Comparison of ENCODE assay signal across 10 cellular contexts in genomic region chr3:87145553-87145952, GRCh38.
DNase-seq lines count a peak whose midpoint lies in the region; ATAC-seq, FAIRE-seq and TF ChIP-seq lines count a peak whose summit lies in the region.
"Had no signal": no experiment of that assay in that cellular context is flagged by ENCODE, and none has a peak within 500 bp of the region (broad histone marks: within the 10 kb centered on the region; RNA-seq: fewer than 3 reads in every experiment).

No MANE protein-coding gene starts in this region.

- TF ChIP-seq CTCF in HepG2 (CRISPR knock-in tag; IDR thresholded peaks at IDR 0.05) (peak; percentile 49), natural killer cell (IDR thresholded peaks at IDR 0.05) (no peak)

- intact Hi-C loops in activated naive CD4-positive, alpha-beta T cell treated with anti-CD3 and anti-CD28 coated beads for 36 hours (cut with micrococcal nuclease), result no loop called here
- intact Hi-C loops in HepG2 (cut with micrococcal nuclease; ENCODE audit: unreplicated experiment), result no loop called here
- intact Hi-C loops in natural killer cell (cut with micrococcal nuclease), result no loop called here

- H3K4me1 Mint-ChIP-seq in activated naive CD4-positive, alpha-beta T cell treated with anti-CD3 and anti-CD28 coated beads for 36 hours (ENCODE audit: low read depth), result no peaks in the 10 kb centered on the region
- H3K4me1 Mint-ChIP-seq in natural killer cell, result no peaks in the 10 kb centered on the region

- H3K27ac ChIP-seq in HepG2 (ENCODE audit: extremely low read length, insufficient read depth, low read length), result no peak overlapping the region
- H3K27ac ChIP-seq: right lobe of liver had no signal

- no peak for TF ChIP-seq POLR2A in HepG2 (IDR thresholded peaks at IDR 0.05; ENCODE audit: insufficient read depth in 1 of 2, low read depth in 2 of 2, low read length in 2 of 2)

- no peak overlapping the region for H3K4me2 ChIP-seq in HepG2 (ENCODE audit: low read depth, low read length)

- WGBS in HepG2 (ENCODE audit: low lambda C conversion rate), result 39% methylated on average over 6 of the region's 6 CpGs

- H3K36me3 Mint-ChIP-seq in activated naive CD4-positive, alpha-beta T cell treated with anti-CD3 and anti-CD28 coated beads for 36 hours (ENCODE audit: low read depth), result no peaks in the 10 kb centered on the region
- H3K36me3 Mint-ChIP-seq in natural killer cell, result no peaks in the 10 kb centered on the region

- H3K79me2 ChIP-seq in HepG2 (ENCODE audit: insufficient read depth, low read length), result no peaks in the 10 kb centered on the region

- H2AFZ ChIP-seq in HepG2 (ENCODE audit: low read length), result no peak overlapping the region

- peaks cover 8% of the 10 kb centered on the region for H3K27me3 Mint-ChIP-seq in activated naive CD4-positive, alpha-beta T cell treated with anti-CD3 and anti-CD28 coated beads for 36 hours (ENCODE audit: low read depth)
- no peaks in the 10 kb centered on the region for H3K27me3 Mint-ChIP-seq in natural killer cell (ENCODE audit: low read depth in 2 of 2)

- TF ChIP-seq EP300 in HepG2 (IDR thresholded peaks at IDR 0.05; ENCODE audit: low read depth in 2 of 2, low read length in 2 of 2), result no peak
- no peak for TF ChIP-seq EP300 in HepG2 (CRISPR knock-in tag; IDR thresholded peaks at IDR 0.05; ENCODE audit: borderline replicate concordance)

- H3K27ac Mint-ChIP-seq in activated naive CD4-positive, alpha-beta T cell treated with anti-CD3 and anti-CD28 coated beads for 36 hours, result no peak overlapping the region
- H3K27ac Mint-ChIP-seq in natural killer cell, result no peak overlapping the region
- H3K27ac Mint-ChIP-seq: activated naive CD4-positive, alpha-beta T cell treated with anti-CD3 and anti-CD28 coated beads, Interleukin-2, amount 50 U/mL, for 72 hours had no signal

- no peak overlapping the region for H3K4me3 Mint-ChIP-seq in activated naive CD4-positive, alpha-beta T cell treated with anti-CD3 and anti-CD28 coated beads for 36 hours
- H3K4me3 Mint-ChIP-seq in natural killer cell, result no peak overlapping the region

- CTCF ChIA-PET in activated naive CD4-positive, alpha-beta T cell treated with anti-CD3 and anti-CD28 coated beads for 36 hours (lab: Charles Lee), result interaction anchor here (0.6 to 0.7 kb wide), 2 partner anchors 23 to 726 kb away, joined by 3 to 4 read pairs; no protein-coding TSS in a partner anchor
- CTCF ChIA-PET in HepG2 (lab: Yijun Ruan, JAX; ENCODE audit: low intra/inter-chr PET ratio, low total read pairs), result no interaction called here

- no peaks in the 10 kb centered on the region for H3K36me3 ChIP-seq in HepG2 (replicated peaks in 1 of 2; ENCODE audit: control insufficient read depth in 1 of 2, insufficient read depth in 2 of 2, low read length in 2 of 2)
- H3K36me3 ChIP-seq: right lobe of liver had no signal

- no peaks in the 10 kb centered on the region for H3K27me3 ChIP-seq in HepG2 (ENCODE audit: control insufficient read depth in 1 of 2, insufficient read depth in 2 of 2, low read length in 2 of 2)
- H3K27me3 ChIP-seq: right lobe of liver had no signal

- no TSS peak for BruUV-seq in HepG2 (replicated peaks; lab: Mats Ljungman, UMichigan)

- FAIRE-seq in HepG2 (lab: Jason Lieb, UNC), result no peak

- peak; percentile 25 for DNase-seq in activated naive CD4-positive, alpha-beta T cell treated with anti-CD3 and anti-CD28 coated beads for 36 hours
- no peak for DNase-seq in activated naive CD4-positive, alpha-beta T cell (lab: John Stamatoyannopoulos, UW)
- DNase-seq in SK-MEL-5 (ENCODE audit: low read depth, low spot score) (peak; percentile 64), HepG2 (ENCODE audit: low spot score) (peak; percentile 14), amniotic stem cell (lab: John Stamatoyannopoulos, UW) (no peak), HuH-7 (ENCODE audit: low spot score) (no peak), natural killer cell (no peak)
- DNase-seq: right lobe of liver had no signal

- H3K9me3 ChIP-seq in HepG2 (ENCODE audit: low read length), result peaks cover 26% of the 10 kb centered on the region
- H3K9me3 ChIP-seq: right lobe of liver had no signal

- POLR2A ChIA-PET in HepG2 (lab: Yijun Ruan, JAX), result no interaction called here

- H4K20me1 ChIP-seq in HepG2 (ENCODE audit: insufficient read depth, low read length), result no peaks in the 10 kb centered on the region

- no peak overlapping the region for H3K9ac ChIP-seq in HepG2 (ENCODE audit: insufficient read depth, low read depth, low read length)

- peak; percentile 97 for ATAC-seq in HG02759 (IDR thresholded peaks at IDR 0.05; ENCODE audit: unreplicated experiment)
- peak; percentile 91 for ATAC-seq in HepG2
- ATAC-seq in natural killer cell, result no peak
- ATAC-seq: activated naive CD4-positive, alpha-beta T cell treated with anti-CD3 and anti-CD28 coated beads, Interleukin-2, amount 50 U/mL, for 72 hours had no signal

- in situ Hi-C loops in SK-MEL-5 (cut with HindIII; ENCODE audit: low pct_unique_long_range_greater_than_20kb, low sequenced_read_pairs), result no loop called here
- in situ Hi-C loops in HepG2 (cut with HindIII; ENCODE audit: extremely low pct_ligation_motif_present, low pct_unique_long_range_greater_than_20kb), result no loop called here

- H3K4me3 ChIP-seq in HepG2 (replicated peaks in 1 of 3; ENCODE audit: insufficient read depth in 1 of 3, low read depth in 2 of 3, low read length in 3 of 3), result no peak overlapping the region
- H3K4me3 ChIP-seq: right lobe of liver had no signal

- TF ChIP-seq RAD21 in HepG2 (CRISPR knock-in tag; IDR thresholded peaks at IDR 0.05), result no peak

- peaks cover 18% of the 10 kb centered on the region for H3K4me1 ChIP-seq in HepG2 (ENCODE audit: insufficient read depth, low read length)

- H3K9me3 Mint-ChIP-seq in activated naive CD4-positive, alpha-beta T cell treated with anti-CD3 and anti-CD28 coated beads for 36 hours, result peaks cover 15% of the 10 kb centered on the region
- peaks cover 0 to 5% of the 10 kb centered on the region in 2 donors for H3K9me3 Mint-ChIP-seq in natural killer cell

TF ChIP-seq in HepG2, 621 proteins besides CTCF, POLR2A, EP300 and RAD21:
- TF ChIP-seq SRY (CRISPR knock-in tag; IDR thresholded peaks at IDR 0.05) (no peak), SNAPC2 (CRISPR knock-in tag; IDR thresholded peaks at IDR 0.05) (no peak), SIX4 (CRISPR knock-in tag; IDR thresholded peaks at IDR 0.05) (no peak), ZNF597 (CRISPR knock-in tag; IDR thresholded peaks at IDR 0.05) (no peak), SATB2 (CRISPR knock-in tag; IDR thresholded peaks at IDR 0.05) (no peak), HCFC1 (IDR thresholded peaks at IDR 0.05; ENCODE audit: low read depth, low read length) (no peak), ZNF564 (CRISPR knock-in tag; IDR thresholded peaks at IDR 0.05) (no peak), ZBTB7B (CRISPR knock-in tag; IDR thresholded peaks at IDR 0.05) (no peak), ZNF253 (CRISPR knock-in tag; IDR thresholded peaks at IDR 0.05; ENCODE audit: borderline replicate concordance) (no peak), ZNF232 (CRISPR knock-in tag; IDR thresholded peaks at IDR 0.05; ENCODE audit: borderline replicate concordance) (no peak), TERF1 (CRISPR knock-in tag; IDR thresholded peaks at IDR 0.05) (no peak), ZFP1 (CRISPR knock-in tag; IDR thresholded peaks at IDR 0.05) (no peak), AGO2 (optimal IDR thresholded peaks at IDR 0.05; ENCODE audit: low read depth, low read length) (no peak), SYNCRIP (IDR thresholded peaks at IDR 0.05; ENCODE audit: insufficient read depth, low read depth, low read length) (no peak), ZNF75D (CRISPR knock-in tag; IDR thresholded peaks at IDR 0.05; ENCODE audit: borderline replicate concordance) (no peak), ZSCAN31 (CRISPR knock-in tag; IDR thresholded peaks at IDR 0.05; ENCODE audit: low read depth) (no peak), DNMT1 (CRISPR knock-in tag; IDR thresholded peaks at IDR 0.05) (no peak), ZNF513 (CRISPR knock-in tag; conservative IDR thresholded peaks at IDR 0.05) (no peak)

Comparison
In these comparisons a context has a peak if more than half of its experiments do, and no peak if none do; other contexts are left out.
1. DNase-seq: peak in activated naive CD4-positive, alpha-beta T cell treated with anti-CD3 and anti-CD28 coated beads for 36 hours (single experiment), SK-MEL-5 (single experiment) and HepG2 (single experiment); none in activated naive CD4-positive, alpha-beta T cell (0 of 4), amniotic stem cell (single experiment), HuH-7 (single experiment) and natural killer cell (single experiment).
2. ATAC-seq: peak in HG02759 (single experiment) and HepG2 (single experiment); none in natural killer cell (0 of 3).